Comparison of ENCODE assay signal across 30 cellular contexts in the genomic region with DNA sequence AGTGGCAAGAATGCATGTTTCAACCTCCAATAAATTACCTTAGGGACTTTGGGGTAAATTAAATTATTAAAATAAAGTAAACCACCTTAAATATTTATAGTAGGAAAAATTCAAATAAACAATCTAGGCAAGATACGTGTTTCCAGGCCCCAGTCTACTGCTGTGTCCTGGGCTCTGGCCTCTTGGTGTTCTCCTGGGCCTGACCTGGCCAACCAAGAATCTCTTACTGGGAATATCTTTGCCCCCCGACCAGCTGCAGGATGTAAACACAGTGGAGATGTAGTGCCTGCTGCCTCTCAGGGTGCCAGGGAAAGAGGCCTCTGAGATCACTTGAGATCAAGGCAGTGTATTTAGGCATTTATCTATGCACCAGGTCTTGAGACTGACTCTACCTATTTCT.
"Had no signal": no experiment of that assay in that cellular context is flagged by ENCODE, and none has a peak within 500 bp of the region (broad histone marks: within the 10 kb centered on the region; RNA-seq: fewer than 3 reads in every experiment).

No MANE protein-coding gene starts in this region.

- H3K36me3 Mint-ChIP-seq: activated CD4-positive, alpha-beta memory T cell treated with anti-CD3 and anti-CD28 coated beads for 36 hours; activated naive CD4-positive, alpha-beta T cell treated with anti-CD3 and anti-CD28 coated beads, Interleukin-2, amount 10 ng/mL, durations not matched to agents 7 days and 5 days; activated naive CD8-positive, alpha-beta T cell had no signal

- H3K27me3 Mint-ChIP-seq: activated B cell treated with CpG ODN at 0.5 μM for 24 hours; activated CD4-positive, alpha-beta memory T cell treated with anti-CD3 and anti-CD28 coated beads for 36 hours; activated naive CD8-positive, alpha-beta T cell; activated naive CD8-positive, alpha-beta T cell treated with anti-CD3 and anti-CD28 coated beads, Interleukin-2, amount 50 U/mL, for 24 hours; brain had no signal

- DNase-seq: activated B cell treated with CpG ODN at 0.5 μM for 24 hours; activated CD4-positive, alpha-beta memory T cell treated with anti-CD3 and anti-CD28 coated beads for 36 hours; activated CD4-positive, alpha-beta T cell treated with anti-CD3 and anti-CD28 coated beads for 4 hours; activated CD4-positive, alpha-beta T cell treated with anti-CD3 and anti-CD28 coated beads, Interleukin-2, amount 50 U/mL, for 1 hour; activated CD4-positive, CD25-positive, alpha-beta regulatory T cell treated with anti-CD3 and anti-CD28 coated beads, Interleukin-2, amount 50 U/mL, for 72 hours; activated CD8-positive, alpha-beta memory T cell treated with anti-CD3 and anti-CD28 coated beads, Interleukin-2, amount 50 U/mL, for 4 hours; activated effector memory CD4-positive, alpha-beta T cell treated with Interleukin-2 at 50 U/mL for 16 hours; activated naive CD4-positive, alpha-beta T cell treated with anti-CD3 and anti-CD28 coated beads, Interleukin-2, amount 10 ng/mL, durations not matched to agents 7 days and 5 days; activated naive CD8-positive, alpha-beta T cell treated with anti-CD3 and anti-CD28 coated beads, Interleukin-2, amount 50 U/mL, for 24 hours; activated T-cell treated with anti-CD3 and anti-CD28 coated beads for 4 hours; activated T-cell treated with anti-CD3 and anti-CD28 coated beads, Interleukin-2, amount 50 U/mL, for 48 hours; anterior cingulate cortex; Karpas-422; KBM-7; NCI-H1048; NCI-H1105 treated with DMSO at 0.1 percent for 48 hours; NCI-H1436; NCI-H1694; NCI-H1930; NCI-H2081 treated with DMSO at 0.1 percent for 48 hours; NCI-H226; NCI-H524 treated with DMSO at 0.1 percent for 48 hours; SW 1271; T-helper 1 cell; T-helper 2 cell; T-helper 9 cell had no signal

- H3K27ac Mint-ChIP-seq: activated B cell treated with CpG ODN at 0.5 μM for 24 hours; activated CD4-positive, alpha-beta memory T cell treated with anti-CD3 and anti-CD28 coated beads for 36 hours; activated naive CD4-positive, alpha-beta T cell treated with anti-CD3 and anti-CD28 coated beads, Interleukin-2, amount 10 ng/mL, durations not matched to agents 7 days and 5 days; activated naive CD8-positive, alpha-beta T cell; activated naive CD8-positive, alpha-beta T cell treated with anti-CD3 and anti-CD28 coated beads, Interleukin-2, amount 50 U/mL, for 24 hours had no signal

- H3K4me1 Mint-ChIP-seq: activated B cell treated with CpG ODN at 0.5 μM for 24 hours; activated naive CD4-positive, alpha-beta T cell treated with anti-CD3 and anti-CD28 coated beads, Interleukin-2, amount 10 ng/mL, durations not matched to agents 7 days and 5 days; activated naive CD8-positive, alpha-beta T cell treated with anti-CD3 and anti-CD28 coated beads, Interleukin-2, amount 50 U/mL, for 24 hours; brain had no signal

- H3K4me3 Mint-ChIP-seq: activated B cell treated with CpG ODN at 0.5 μM for 24 hours; activated CD4-positive, alpha-beta memory T cell treated with anti-CD3 and anti-CD28 coated beads for 36 hours; activated naive CD4-positive, alpha-beta T cell treated with anti-CD3 and anti-CD28 coated beads, Interleukin-2, amount 10 ng/mL, durations not matched to agents 7 days and 5 days; activated naive CD8-positive, alpha-beta T cell; activated naive CD8-positive, alpha-beta T cell treated with anti-CD3 and anti-CD28 coated beads, Interleukin-2, amount 50 U/mL, for 24 hours; brain had no signal

- ATAC-seq: activated naive CD8-positive, alpha-beta T cell treated with anti-CD3 and anti-CD28 coated beads, Interleukin-2, amount 50 U/mL, for 24 hours; Panc1 had no signal

- H3K27ac ChIP-seq: VCaP had no signal

- H3K9me3 Mint-ChIP-seq: activated B cell treated with CpG ODN at 0.5 μM for 24 hours; activated CD4-positive, alpha-beta memory T cell treated with anti-CD3 and anti-CD28 coated beads for 36 hours; activated naive CD4-positive, alpha-beta T cell treated with anti-CD3 and anti-CD28 coated beads, Interleukin-2, amount 10 ng/mL, durations not matched to agents 7 days and 5 days; activated naive CD8-positive, alpha-beta T cell treated with anti-CD3 and anti-CD28 coated beads, Interleukin-2, amount 50 U/mL, for 24 hours; brain had no signal
